Comparison of ENCODE assay signal across 2 cellular contexts in genomic region chr5:35753500-35753899, GRCh38.
TF ChIP-seq lines count a peak whose summit lies in the region.

No MANE protein-coding gene starts in this region.

TF ChIP-seq in GM23338, 12 proteins besides CTCF, POLR2A, EP300 and RAD21 (continued from another document):
- TF ChIP-seq ZNF462 (CRISPR knock-in tag; IDR thresholded peaks at IDR 0.05) (no peak), ETS1 (IDR thresholded peaks at IDR 0.05) (no peak), NANOG (IDR thresholded peaks at IDR 0.05; ENCODE audit: borderline replicate concordance) (no peak), EZH2phosphoT487 (IDR thresholded peaks at IDR 0.05; ENCODE audit: unreplicated experiment) (no peak), JUNB (IDR thresholded peaks at IDR 0.05; ENCODE audit: unreplicated experiment) (no peak), REST (IDR thresholded peaks at IDR 0.05; ENCODE audit: unreplicated experiment) (no peak), ZNF331 (CRISPR knock-in tag; IDR thresholded peaks at IDR 0.05; ENCODE audit: low read depth) (no peak)

TF ChIP-seq in SK-N-SH treated with all-trans-retinoic acid at 6 μM for 48 hours, 23 proteins besides CTCF, POLR2A, EP300 and RAD21 (continued from another document):
- TF ChIP-seq ZNF565 (CRISPR knock-in tag; conservative IDR thresholded peaks at IDR 0.05; ENCODE audit: low read depth) = no peak
- no peak for TF ChIP-seq PPARA (CRISPR knock-in tag; IDR thresholded peaks at IDR 0.05; ENCODE audit: borderline replicate concordance)
- no peak for TF ChIP-seq ZFP3 (CRISPR knock-in tag; IDR thresholded peaks at IDR 0.05)
- TF ChIP-seq SNAI2 (CRISPR knock-in tag; IDR thresholded peaks at IDR 0.05) = no peak
- no peak for TF ChIP-seq ZC3H10 (CRISPR knock-in tag; IDR thresholded peaks at IDR 0.05)
